In genomic region chr2:231347081-231347480, GRCh38 we compare ENCODE assay signal across 1 cellular context.
TF ChIP-seq lines count a peak whose summit lies in the region.

No MANE protein-coding gene starts in this region.

TF ChIP-seq in K562, 482 proteins besides CTCF, POLR2A, EP300 and RAD21 (continued from another document and continues in another):
- TF ChIP-seq NCOR1 (IDR thresholded peaks at IDR 0.05) (peak; percentile 21; the same call in 1 of the 2 replicates), RFX7 (CRISPR knock-in tag; IDR thresholded peaks at IDR 0.05) (no peak), CSDE1 (IDR thresholded peaks at IDR 0.05) (no peak), RHOXF2B (CRISPR knock-in tag; conservative IDR thresholded peaks at IDR 0.05) (no peak), DACH1 (IDR thresholded peaks at IDR 0.05; ENCODE audit: partially characterized antibody) (no peak), RBFOX2 (IDR thresholded peaks at IDR 0.05; ENCODE audit: low read depth, low read length) (no peak), GABPB1 (CRISPR knock-in tag; IDR thresholded peaks at IDR 0.05) (no peak), CREM (IDR thresholded peaks at IDR 0.05; ENCODE audit: low read depth) (0 out of 2 replicates have a peak, but pooled peaks have one; percentile 18), ZNF165 (CRISPR knock-in tag; IDR thresholded peaks at IDR 0.05; ENCODE audit: borderline replicate concordance) (no peak), ZNF311 (CRISPR knock-in tag; IDR thresholded peaks at IDR 0.05) (no peak), ZNF224 (CRISPR knock-in tag; IDR thresholded peaks at IDR 0.05) (no peak), PHF8 (IDR thresholded peaks at IDR 0.05; ENCODE audit: borderline replicate concordance, low read length) (no peak), TCF3 (CRISPR knock-in tag; IDR thresholded peaks at IDR 0.05) (peak; percentile 82), ZFP36 (IDR thresholded peaks at IDR 0.05; ENCODE audit: low read depth, low read length, partially characterized antibody) (no peak), TFAM (CRISPR knock-in tag; conservative IDR thresholded peaks at IDR 0.05) (no peak), USF2 (CRISPR knock-in tag; IDR thresholded peaks at IDR 0.05) (no peak), LARP7 (IDR thresholded peaks at IDR 0.05) (no peak), BRF2 (IDR thresholded peaks at IDR 0.05; ENCODE audit: borderline replicate concordance, insufficient read depth, insufficient read length) (no peak), NFIC (IDR thresholded peaks at IDR 0.05) (peak; percentile 72), PRDM10 (IDR thresholded peaks at IDR 0.05; ENCODE audit: partially characterized antibody) (no peak), ARHGAP35 (IDR thresholded peaks at IDR 0.05; ENCODE audit: partially characterized antibody) (no peak), ZNF445 (CRISPR knock-in tag; IDR thresholded peaks at IDR 0.05; ENCODE audit: low read depth) (no peak), PML (IDR thresholded peaks at IDR 0.05; ENCODE audit: low read length) (no peak), ZNF668 (CRISPR knock-in tag; IDR thresholded peaks at IDR 0.05) (no peak), ATF4 (CRISPR knock-in tag; IDR thresholded peaks at IDR 0.05) (no peak), CCNT2 (IDR thresholded peaks at IDR 0.05; ENCODE audit: borderline replicate concordance, extremely low read depth, insufficient read length, low read depth, low read length) (no peak), MCM2 (IDR thresholded peaks at IDR 0.05; ENCODE audit: low read depth) (no peak), NRF1 (conservative IDR thresholded peaks at IDR 0.05 in 1 of 2, IDR thresholded peaks at IDR 0.05 in 1 of 2) (no peak), JUN (IDR thresholded peaks at IDR 0.05; ENCODE audit: borderline replicate concordance, low read depth, low read length) (no peak), JUN (CRISPR knock-in tag; IDR thresholded peaks at IDR 0.05; ENCODE audit: borderline replicate concordance) (no peak), SMARCB1 (IDR thresholded peaks at IDR 0.05; ENCODE audit: insufficient read length, low read depth) (no peak), KLF13 (tag; IDR thresholded peaks at IDR 0.05; ENCODE audit: borderline replicate concordance, low read depth) (no peak), TAL1 (IDR thresholded peaks at IDR 0.05) (peak; percentile 67), NR1H2 (CRISPR knock-in tag; IDR thresholded peaks at IDR 0.05) (no peak), TRIM28 (IDR thresholded peaks at IDR 0.05) (no peak), HMGN3 (IDR thresholded peaks at IDR 0.05; ENCODE audit: borderline replicate concordance, extremely low read depth, insufficient read length, low read depth, low read length) (no peak), ZNF778 (CRISPR knock-in tag; IDR thresholded peaks at IDR 0.05) (no peak), ZBTB26 (CRISPR knock-in tag; IDR thresholded peaks at IDR 0.05) (no peak), SMARCA4 (IDR thresholded peaks at IDR 0.05) (peak; percentile 29; the same call in 1 of the 2 replicates), NCOA4 (IDR thresholded peaks at IDR 0.05; ENCODE audit: partially characterized antibody) (no peak), ZNF146 (CRISPR knock-in tag; IDR thresholded peaks at IDR 0.05; ENCODE audit: unreplicated experiment) (no peak), RB1 (IDR thresholded peaks at IDR 0.05; ENCODE audit: low read depth) (no peak), ZBED1 (IDR thresholded peaks at IDR 0.05) (no peak), ZNF561 (CRISPR knock-in tag; conservative IDR thresholded peaks at IDR 0.05) (no peak), TFE3 (CRISPR knock-in tag; IDR thresholded peaks at IDR 0.05) (no peak), SMAD2 (IDR thresholded peaks at IDR 0.05; ENCODE audit: low read depth, low read length) (no peak), CTCFL (IDR thresholded peaks at IDR 0.05; ENCODE audit: borderline replicate concordance, insufficient read depth, low read depth, low read length, poor library complexity, severe bottlenecking) (no peak), IRF2 (CRISPR knock-in tag; IDR thresholded peaks at IDR 0.05) (no peak), FOXJ2 (tag; IDR thresholded peaks at IDR 0.05) (no peak), ARID1B (IDR thresholded peaks at IDR 0.05) (peak; percentile 74), ZNF140 (CRISPR knock-in tag; IDR thresholded peaks at IDR 0.05) (no peak), POLR2H (tag; IDR thresholded peaks at IDR 0.05; ENCODE audit: low read depth) (no peak), ESRRB (CRISPR knock-in tag; IDR thresholded peaks at IDR 0.05; ENCODE audit: borderline replicate concordance) (no peak), ZBTB1 (CRISPR knock-in tag; IDR thresholded peaks at IDR 0.05; ENCODE audit: borderline replicate concordance, low read depth) (no peak)
- TF ChIP-seq, protein P1, sequence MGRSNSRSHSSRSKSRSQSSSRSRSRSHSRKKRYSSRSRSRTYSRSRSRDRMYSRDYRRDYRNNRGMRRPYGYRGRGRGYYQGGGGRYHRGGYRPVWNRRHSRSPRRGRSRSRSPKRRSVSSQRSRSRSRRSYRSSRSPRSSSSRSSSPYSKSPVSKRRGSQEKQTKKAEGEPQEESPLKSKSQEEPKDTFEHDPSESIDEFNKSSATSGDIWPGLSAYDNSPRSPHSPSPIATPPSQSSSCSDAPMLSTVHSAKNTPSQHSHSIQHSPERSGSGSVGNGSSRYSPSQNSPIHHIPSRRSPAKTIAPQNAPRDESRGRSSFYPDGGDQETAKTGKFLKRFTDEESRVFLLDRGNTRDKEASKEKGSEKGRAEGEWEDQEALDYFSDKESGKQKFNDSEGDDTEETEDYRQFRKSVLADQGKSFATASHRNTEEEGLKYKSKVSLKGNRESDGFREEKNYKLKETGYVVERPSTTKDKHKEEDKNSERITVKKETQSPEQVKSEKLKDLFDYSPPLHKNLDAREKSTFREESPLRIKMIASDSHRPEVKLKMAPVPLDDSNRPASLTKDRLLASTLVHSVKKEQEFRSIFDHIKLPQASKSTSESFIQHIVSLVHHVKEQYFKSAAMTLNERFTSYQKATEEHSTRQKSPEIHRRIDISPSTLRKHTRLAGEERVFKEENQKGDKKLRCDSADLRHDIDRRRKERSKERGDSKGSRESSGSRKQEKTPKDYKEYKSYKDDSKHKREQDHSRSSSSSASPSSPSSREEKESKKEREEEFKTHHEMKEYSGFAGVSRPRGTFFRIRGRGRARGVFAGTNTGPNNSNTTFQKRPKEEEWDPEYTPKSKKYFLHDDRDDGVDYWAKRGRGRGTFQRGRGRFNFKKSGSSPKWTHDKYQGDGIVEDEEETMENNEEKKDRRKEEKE (IDR thresholded peaks at IDR 0.05; ENCODE audit: borderline replicate concordance in 1 of 2, control insufficient read depth in 1 of 2, low read depth in 2 of 2, low read length in 1 of 2), result no peak
- TF ChIP-seq, protein P2, sequence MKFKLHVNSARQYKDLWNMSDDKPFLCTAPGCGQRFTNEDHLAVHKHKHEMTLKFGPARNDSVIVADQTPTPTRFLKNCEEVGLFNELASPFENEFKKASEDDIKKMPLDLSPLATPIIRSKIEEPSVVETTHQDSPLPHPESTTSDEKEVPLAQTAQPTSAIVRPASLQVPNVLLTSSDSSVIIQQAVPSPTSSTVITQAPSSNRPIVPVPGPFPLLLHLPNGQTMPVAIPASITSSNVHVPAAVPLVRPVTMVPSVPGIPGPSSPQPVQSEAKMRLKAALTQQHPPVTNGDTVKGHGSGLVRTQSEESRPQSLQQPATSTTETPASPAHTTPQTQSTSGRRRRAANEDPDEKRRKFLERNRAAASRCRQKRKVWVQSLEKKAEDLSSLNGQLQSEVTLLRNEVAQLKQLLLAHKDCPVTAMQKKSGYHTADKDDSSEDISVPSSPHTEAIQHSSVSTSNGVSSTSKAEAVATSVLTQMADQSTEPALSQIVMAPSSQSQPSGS (CRISPR knock-in tag; IDR thresholded peaks at IDR 0.05), result no peak
- TF ChIP-seq, protein P3, sequence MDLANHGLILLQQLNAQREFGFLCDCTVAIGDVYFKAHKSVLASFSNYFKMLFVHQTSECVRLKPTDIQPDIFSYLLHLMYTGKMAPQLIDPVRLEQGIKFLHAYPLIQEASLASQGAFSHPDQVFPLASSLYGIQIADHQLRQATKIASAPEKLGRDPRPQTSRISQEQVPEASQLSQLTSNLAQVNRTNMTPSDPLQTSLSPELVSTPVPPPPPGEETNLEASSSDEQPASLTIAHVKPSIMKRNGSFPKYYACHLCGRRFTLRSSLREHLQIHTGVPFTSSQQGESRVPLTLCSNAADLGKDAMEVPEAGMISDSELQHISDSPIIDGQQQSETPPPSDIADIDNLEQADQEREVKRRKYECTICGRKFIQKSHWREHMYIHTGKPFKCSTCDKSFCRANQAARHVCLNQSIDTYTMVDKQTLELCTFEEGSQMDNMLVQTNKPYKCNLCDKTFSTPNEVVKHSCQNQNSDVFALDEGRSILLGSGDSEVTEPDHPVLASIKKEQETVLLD (IDR thresholded peaks at IDR 0.05), result no peak
